15 cellular contexts compared by ENCODE assay signal in genomic region chr7:107119376-107120100, GRCh38. TPM values are rescaled to one million over a fixed set of nuclear protein-coding genes. Genes with fewer than 3 reads are reported as not detected.
DNase-seq lines count a peak whose midpoint lies in the region; ATAC-seq and TF ChIP-seq lines count a peak whose summit lies in the region.
"Had no signal": no experiment of that assay in that cellular context is flagged by ENCODE, and none has a peak within 500 bp of the region (broad histone marks: within the 10 kb centered on the region; RNA-seq: fewer than 3 reads in every experiment).

No MANE protein-coding gene starts in this region.

- H3K4me2 ChIP-seq in IMR-90 (ENCODE audit: low read depth, low read length): no peak overlapping the region

- no peaks in the 10 kb centered on the region for H3K9me3 ChIP-seq in IMR-90 (ENCODE audit: control insufficient read depth, insufficient read depth, low read length)
- H3K9me3 ChIP-seq: Caco-2, SJSA1 had no signal

- H4K91ac ChIP-seq in IMR-90 (ENCODE audit: insufficient read depth, low read depth, low read length): no peak overlapping the region

- H3K27ac Mint-ChIP-seq in endothelial cell (ENCODE audit: unreplicated experiment): no peak overlapping the region
- no peak overlapping the region for H3K27ac Mint-ChIP-seq in activated CD4-positive, alpha-beta T cell treated with anti-CD3 and anti-CD28 coated beads, Interleukin-2, amount 10 ng/mL, durations not matched to agents 24 days and 14 days

- H3K36me3 ChIP-seq in IMR-90 (ENCODE audit: control insufficient read depth, insufficient read depth, low read length): no peaks in the 10 kb centered on the region
- H3K36me3 ChIP-seq: SJSA1 had no signal

- no peak overlapping the region for H3K4me3 ChIP-seq in IMR-90 (ENCODE audit: insufficient read depth, low read depth, low read length)
- H3K4me3 ChIP-seq in astrocyte of the cerebellum (ENCODE audit: low read depth, low read length): no peak overlapping the region
- H3K4me3 ChIP-seq: SJSA1 had no signal

- peak overlapping the region; percentile 70; the same call in 1 of the 2 replicates for H2AK5ac ChIP-seq in IMR-90 (ENCODE audit: low read depth, low read length)

- no TSS peak for BruUV-seq in IMR-90 (replicated peaks; lab: Mats Ljungman, UMichigan)

- H3K27ac ChIP-seq in IMR-90 (ENCODE audit: insufficient read depth, low read length): no peak overlapping the region
- H3K27ac ChIP-seq: SJSA1 had no signal

- POLR2A ChIA-PET in IMR-90 (lab: Charles Lee; ENCODE audit: unreplicated experiment): no interaction called here

- no peak overlapping the region for H2BK5ac ChIP-seq in IMR-90 (ENCODE audit: low read depth, low read length, poor library complexity, severe bottlenecking)

- in situ Hi-C loops in IMR-90 (cut with MboI; ENCODE audit: low sequenced_read_pairs): no loop called here
- in situ Hi-C loops in astrocyte of the cerebellum (cut with HindIII; ENCODE audit: low sequenced_read_pairs): no loop called here

- no peak for TF ChIP-seq CTCF in IMR-90 (conservative IDR thresholded peaks at IDR 0.05; ENCODE audit: low read depth, low read length)
- no peak for TF ChIP-seq CTCF in astrocyte of the cerebellum (IDR thresholded peaks at IDR 0.05; ENCODE audit: low read depth, low read length, missing control alignments)
- no peak for TF ChIP-seq CTCF in endothelial cell (IDR thresholded peaks at IDR 0.05; ENCODE audit: unreplicated experiment)

- H3K4me3 Mint-ChIP-seq in endothelial cell (ENCODE audit: unreplicated experiment): no peak overlapping the region
- no peak overlapping the region for H3K4me3 Mint-ChIP-seq in activated CD4-positive, alpha-beta T cell treated with anti-CD3 and anti-CD28 coated beads, Interleukin-2, amount 10 ng/mL, durations not matched to agents 24 days and 14 days

- ATAC-seq in IMR-90 (ENCODE audit: low read depth): no peak

- peak overlapping the region; percentile 43; the same call in 1 of the 3 replicates for H2BK15ac ChIP-seq in IMR-90 (ENCODE audit: low read depth, low read length)

- H3K27me3 Mint-ChIP-seq in endothelial cell (ENCODE audit: unreplicated experiment): no peaks in the 10 kb centered on the region
- peaks cover 10% of the 10 kb centered on the region for H3K27me3 Mint-ChIP-seq in activated CD4-positive, alpha-beta T cell treated with anti-CD3 and anti-CD28 coated beads, Interleukin-2, amount 10 ng/mL, durations not matched to agents 24 days and 14 days

- H3K36me3 Mint-ChIP-seq in endothelial cell (ENCODE audit: low read depth, unreplicated experiment): no peaks in the 10 kb centered on the region
- H3K36me3 Mint-ChIP-seq in activated CD4-positive, alpha-beta T cell treated with anti-CD3 and anti-CD28 coated beads, Interleukin-2, amount 10 ng/mL, durations not matched to agents 24 days and 14 days (ENCODE audit: low read depth): no peaks in the 10 kb centered on the region

- no peak overlapping the region for H2BK120ac ChIP-seq in IMR-90 (ENCODE audit: low read depth, low read length)

- peaks cover 14% of the 10 kb centered on the region for H3K4me1 Mint-ChIP-seq in endothelial cell (ENCODE audit: unreplicated experiment)
- H3K4me1 Mint-ChIP-seq in activated CD4-positive, alpha-beta T cell treated with anti-CD3 and anti-CD28 coated beads, Interleukin-2, amount 10 ng/mL, durations not matched to agents 24 days and 14 days: peaks cover 2% of the 10 kb centered on the region

- no peak overlapping the region for H3K23ac ChIP-seq in IMR-90 (ENCODE audit: low read depth, low read length)

- H3K56ac ChIP-seq in IMR-90 (ENCODE audit: extremely low read depth, insufficient read depth, low read length): no peak overlapping the region

- no peak overlapping the region for H3K4ac ChIP-seq in IMR-90 (ENCODE audit: low read depth, low read length)

- no peak for TF ChIP-seq POLR2A in IMR-90 (IDR thresholded peaks at IDR 0.05; ENCODE audit: low read depth, low read length)

- peak overlapping the region; percentile 42; the same call in 1 of the 2 replicates for H2BK20ac ChIP-seq in IMR-90 (ENCODE audit: low read depth, low read length)

- 90% methylated on average over 2 of the region's 6 CpGs; no CpG with 5 or more reads in 1 of the 2 experiments for WGBS in IMR-90 (ENCODE audit: extremely low coverage in 2 of 2, insufficient read length in 1 of 2), 2 experiments

- dilution Hi-C loops in IMR-90 (cut with HindIII; ENCODE audit: low sequenced_read_pairs, unreplicated experiment): no loop called here

- no peaks in the 10 kb centered on the region for H4K20me1 ChIP-seq in IMR-90 (ENCODE audit: insufficient read depth, low read length)

- no peak overlapping the region for H3K9ac ChIP-seq in IMR-90 (ENCODE audit: low read depth, low read length)

- peak overlapping the region; percentile 37; the same call in 1 of the 2 replicates for H3K18ac ChIP-seq in IMR-90 (ENCODE audit: low read depth, low read length)

- DNase-seq in NCI-H1694 treated with DMSO at 0.1 percent for 48 hours (lab: John Stamatoyannopoulos, UW): peak; percentile 4
- DNase-seq in NCI-H1694 (lab: John Stamatoyannopoulos, UW): no peak
- DNase-seq in IMR-90: no peak
- DNase-seq in astrocyte of the cerebellum (ENCODE audit: low read depth): peak; percentile 47
- peak; percentile 46 for DNase-seq in left kidney (ENCODE audit: low read depth, low spot score)
- DNase-seq in endothelial cell (ENCODE audit: low spot score): no peak
- no peak for DNase-seq in cortex of kidney (lab: John Stamatoyannopoulos, UW)
- no peak for DNase-seq in activated CD4-positive, alpha-beta T cell treated with anti-CD3 and anti-CD28 coated beads, Interleukin-2, amount 10 ng/mL, durations not matched to agents 24 days and 14 days
- DNase-seq: 8988T, C1 segment of cervical spinal cord, Caco-2, DMS53, HCEC 1CT, NCI-H524 had no signal

- intact Hi-C loops in IMR-90 (cut with micrococcal nuclease): loop anchor here (5.0 kb wide), 1 partner anchor 72 kb away; no protein-coding TSS in a partner anchor
- intact Hi-C loops in activated CD4-positive, alpha-beta T cell treated with anti-CD3 and anti-CD28 coated beads, Interleukin-2, amount 10 ng/mL, durations not matched to agents 24 days and 14 days (cut with micrococcal nuclease): no loop called here

- H3K27me3 ChIP-seq in IMR-90 (ENCODE audit: control insufficient read depth, insufficient read depth, low read length): no peaks in the 10 kb centered on the region
- H3K27me3 ChIP-seq: SJSA1 had no signal

- H3K9me3 Mint-ChIP-seq in endothelial cell (ENCODE audit: unreplicated experiment): no peaks in the 10 kb centered on the region
- no peaks in the 10 kb centered on the region for H3K9me3 Mint-ChIP-seq in activated CD4-positive, alpha-beta T cell treated with anti-CD3 and anti-CD28 coated beads, Interleukin-2, amount 10 ng/mL, durations not matched to agents 24 days and 14 days

- peaks cover 0 to 9% of the 10 kb centered on the region in 2 experiments; a peak in 2 of 4 replicates for H3K79me1 ChIP-seq in IMR-90 (ENCODE audit: low read depth in 1 of 2, low read length in 2 of 2)

- no peak for TF ChIP-seq RAD21 in IMR-90 (IDR thresholded peaks at IDR 0.05; ENCODE audit: low read length)

- peaks cover 11% of the 10 kb centered on the region for H3K4me1 ChIP-seq in IMR-90 (ENCODE audit: control insufficient read depth, insufficient read depth, low read length)
- H3K4me1 ChIP-seq: Caco-2 had no signal

- H2AK9ac ChIP-seq in IMR-90 (replicated peaks; ENCODE audit: low read depth, low read length, poor library complexity): no peak overlapping the region

- CTCF ChIA-PET in IMR-90 (lab: Yijun Ruan, JAX): no interaction called here

- no peak overlapping the region; the same call in 1 of the 2 replicates for H3K14ac ChIP-seq in IMR-90 (replicated peaks; ENCODE audit: low read depth, low read length)

- H4K8ac ChIP-seq in IMR-90 (ENCODE audit: low read depth in 2 of 2, low read length in 2 of 2): no peak overlapping the region

- peaks cover 4% of the 10 kb centered on the region for H3K9me1 ChIP-seq in IMR-90 (ENCODE audit: insufficient read depth, low read length)

- H4K5ac ChIP-seq in IMR-90 (ENCODE audit: low read depth, low read length): 0 out of 2 replicates have a peak overlapping the region, but pooled peaks have one; percentile 29

- no peak overlapping the region for H2AFZ ChIP-seq in IMR-90 (replicated peaks; ENCODE audit: low read length, poor library complexity)

TF ChIP-seq in IMR-90, 13 proteins besides CTCF, POLR2A, EP300 and RAD21 (continues in another document):
- TF ChIP-seq SMC3 (IDR thresholded peaks at IDR 0.05; ENCODE audit: low read depth, low read length) (no peak), BHLHE40 (IDR thresholded peaks at IDR 0.05; ENCODE audit: low read depth, low read length) (no peak), MAZ (IDR thresholded peaks at IDR 0.05; ENCODE audit: borderline replicate concordance, low read depth, low read length) (no peak), CHD1 (IDR thresholded peaks at IDR 0.05; ENCODE audit: low read depth, low read length) (no peak), RFX5 (IDR thresholded peaks at IDR 0.05; ENCODE audit: low read depth, low read length) (no peak), MXI1 (IDR thresholded peaks at IDR 0.05; ENCODE audit: borderline replicate concordance, low read depth, low read length) (no peak), FOS (IDR thresholded peaks at IDR 0.05; ENCODE audit: low read depth, low read length) (no peak), ELK1 (IDR thresholded peaks at IDR 0.05; ENCODE audit: borderline replicate concordance, low read depth, low read length) (no peak), MAFK (IDR thresholded peaks at IDR 0.05; ENCODE audit: low read depth, low read length) (no peak)

RNA-seq across cellular contexts. Expression of gene HBP1, which starts 49.3 kb away (rescaled TPM):
- total RNA-seq in IMR-90 (2012; rRNA removed) (69.9 and 70.0 TPM in 2 replicates), endothelial cell (ENCODE audit: unreplicated experiment) (50.9 TPM)
- 19.0 and 27.1 TPM in 2 replicates for polyA plus RNA-seq in IMR-90 (2012; rRNA removed)
- polyA plus RNA-seq in IMR-90 (2012; cell fraction: cytosol; rRNA removed): 7.8 and 10.8 TPM in 2 replicates
- 11.3 and 41.1 TPM in 2 replicates for polyA plus RNA-seq in IMR-90 (2012; cell fraction: nucleus; rRNA removed; ENCODE audit: low replicate concordance)
- total RNA-seq in activated CD4-positive, alpha-beta T cell treated with anti-CD3 and anti-CD28 coated beads, Interleukin-2, amount 10 ng/mL, durations not matched to agents 24 days and 14 days: 11.0 and 15.1 TPM in 2 replicates

Comparison
In these comparisons a context has a peak if more than half of its experiments do, and no peak if none do; other contexts are left out.
1. DNase-seq: peak in NCI-H1694 treated with DMSO at 0.1 percent for 48 hours (single experiment), astrocyte of the cerebellum (single experiment) and left kidney (single experiment); none in NCI-H1694 (single experiment), IMR-90 (single experiment), endothelial cell (single experiment), cortex of kidney (single experiment) and activated CD4-positive, alpha-beta T cell treated with anti-CD3 and anti-CD28 coated beads, Interleukin-2, amount 10 ng/mL, durations not matched to agents 24 days and 14 days (single experiment).